In the genomic region with DNA sequence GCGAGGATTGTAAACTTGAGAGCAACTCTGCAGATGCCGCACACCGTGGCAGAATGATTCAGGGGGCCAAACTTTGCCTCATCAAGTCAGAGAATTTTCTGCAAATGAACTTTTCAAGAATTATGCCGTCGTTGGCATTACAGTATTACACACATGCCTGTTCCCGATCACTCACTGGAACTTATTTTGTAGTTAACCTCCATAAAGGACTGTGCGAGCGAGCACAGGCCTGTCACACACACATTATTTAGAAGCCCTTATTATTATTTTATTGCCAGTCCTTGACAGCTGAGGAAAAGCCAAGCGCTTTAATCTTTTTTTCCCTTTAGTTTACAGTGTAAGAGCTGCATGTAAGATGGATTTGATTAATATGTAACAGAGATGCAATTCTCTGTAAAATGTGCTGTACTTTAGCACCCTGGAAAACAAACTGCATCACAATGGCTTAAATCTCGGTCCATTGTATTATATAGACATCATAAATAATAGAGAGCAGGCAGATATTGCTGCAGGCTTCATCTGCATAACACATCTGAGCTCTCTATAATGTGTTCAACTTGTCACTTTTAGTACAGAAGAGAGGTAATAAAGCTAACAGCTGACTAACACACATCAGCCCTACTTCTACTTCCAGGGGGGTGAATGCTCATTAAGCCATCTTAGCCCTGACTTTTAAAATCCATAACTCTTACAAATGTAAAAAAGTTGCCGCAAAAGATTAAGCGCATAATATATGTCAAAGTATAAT, we compare ENCODE assay signal across 20 cellular contexts.
"Had no signal": no experiment of that assay in that cellular context is flagged by ENCODE, and none has a peak within 500 bp of the region (broad histone marks: within the 10 kb centered on the region; RNA-seq: fewer than 3 reads in every experiment).

No MANE protein-coding gene starts in this region.

- H3K9me3 Mint-ChIP-seq: activated naive CD4-positive, alpha-beta T cell treated with anti-CD3 and anti-CD28 coated beads for 36 hours; activated T-cell treated with anti-CD3 and anti-CD28 coated beads, Interleukin-2, amount 50 U/mL, for 4 hours; T-helper 1 cell treated with Interleukin-12 subunit alpha and Interleukin-12 subunit beta and Interleukin-4 antibody, amounts not matched to agents 30 μg/mL and 1 μg/mL, for 36 hours had no signal

- H3K27me3 Mint-ChIP-seq: activated CD8-positive, alpha-beta T cell treated with anti-CD3 and anti-CD28 coated beads for 36 hours; stimulated activated naive B cell treated with anti-CD40 and anti-IgM and Interleukin-4, amounts not matched to agents 10 μg/mL and 1 μg/mL and 100 μg/mL, for 72 hours had no signal

- H3K4me1 Mint-ChIP-seq: activated CD4-positive, alpha-beta T cell treated with anti-CD3 and anti-CD28 coated beads, Interleukin-2, amount 10 ng/mL, durations not matched to agents 24 days and 14 days; stimulated activated naive B cell treated with anti-CD40 and anti-IgM and Interleukin-4, amounts not matched to agents 10 μg/mL and 1 μg/mL and 100 μg/mL, for 72 hours had no signal

- H3K27ac Mint-ChIP-seq: activated CD4-positive, alpha-beta T cell treated with anti-CD3 and anti-CD28 coated beads, Interleukin-2, amount 10 ng/mL, durations not matched to agents 24 days and 14 days; activated CD8-positive, alpha-beta T cell treated with anti-CD3 and anti-CD28 coated beads for 36 hours; activated naive CD4-positive, alpha-beta T cell treated with anti-CD3 and anti-CD28 coated beads for 36 hours; stimulated activated naive B cell treated with anti-CD40 and anti-IgM and Interleukin-4, amounts not matched to agents 10 μg/mL and 1 μg/mL and 100 μg/mL, for 72 hours; T-helper 1 cell treated with Interleukin-12 subunit alpha and Interleukin-12 subunit beta and Interleukin-4 antibody, amounts not matched to agents 30 μg/mL and 1 μg/mL, for 36 hours had no signal

- H3K27me3 ChIP-seq: brain microvascular endothelial cell, colonic mucosa, gastroesophageal sphincter, heart right ventricle, upper lobe of left lung had no signal

- ATAC-seq: activated CD8-positive, alpha-beta T cell treated with anti-CD3 and anti-CD28 coated beads for 36 hours; activated T-cell treated with anti-CD3 and anti-CD28 coated beads, Interleukin-2, amount 50 U/mL, for 4 hours; gastroesophageal sphincter; heart right ventricle; left lobe of liver; right cardiac atrium; stimulated activated naive B cell treated with anti-CD40 and anti-IgM and Interleukin-4, amounts not matched to agents 10 μg/mL and 1 μg/mL and 100 μg/mL, for 72 hours had no signal

- H3K9me3 ChIP-seq: colonic mucosa, gastroesophageal sphincter, psoas muscle, thoracic aorta, upper lobe of left lung had no signal

- H3K27ac ChIP-seq: brain microvascular endothelial cell, colonic mucosa, gastroesophageal sphincter, heart right ventricle, psoas muscle, thoracic aorta, upper lobe of left lung had no signal

- H3K4me3 ChIP-seq: colonic mucosa, gastroesophageal sphincter, heart right ventricle, lung, psoas muscle, thoracic aorta, upper lobe of left lung had no signal

- H3K4me1 ChIP-seq: colonic mucosa, heart right ventricle, psoas muscle, upper lobe of left lung had no signal

- H3K4me3 Mint-ChIP-seq: activated CD4-positive, alpha-beta T cell treated with anti-CD3 and anti-CD28 coated beads, Interleukin-2, amount 10 ng/mL, durations not matched to agents 24 days and 14 days; activated CD8-positive, alpha-beta T cell treated with anti-CD3 and anti-CD28 coated beads for 36 hours; activated naive CD4-positive, alpha-beta T cell treated with anti-CD3 and anti-CD28 coated beads for 36 hours; activated T-cell treated with anti-CD3 and anti-CD28 coated beads, Interleukin-2, amount 50 U/mL, for 4 hours; stimulated activated naive B cell treated with anti-CD40 and anti-IgM and Interleukin-4, amounts not matched to agents 10 μg/mL and 1 μg/mL and 100 μg/mL, for 72 hours; T-helper 1 cell treated with Interleukin-12 subunit alpha and Interleukin-12 subunit beta and Interleukin-4 antibody, amounts not matched to agents 30 μg/mL and 1 μg/mL, for 36 hours had no signal

- DNase-seq: activated CD4-positive, alpha-beta T cell treated with anti-CD3 and anti-CD28 coated beads, Interleukin-2, amount 10 ng/mL, durations not matched to agents 24 days and 14 days; activated CD8-positive, alpha-beta T cell treated with anti-CD3 and anti-CD28 coated beads for 36 hours; activated naive CD4-positive, alpha-beta T cell treated with anti-CD3 and anti-CD28 coated beads for 36 hours; activated T-cell treated with anti-CD3 and anti-CD28 coated beads, Interleukin-2, amount 50 U/mL, for 4 hours; anterior cingulate cortex; brain microvascular endothelial cell; central memory CD4-positive, alpha-beta T cell; colonic mucosa; heart right ventricle; midbrain; psoas muscle; right cardiac atrium; stimulated activated CD4-positive, alpha-beta T cell treated with anti-CD3 and anti-CD28 coated beads, Interleukin-4, amount 100 ng/mL, for 4 hours; stimulated activated naive B cell treated with anti-CD40 and anti-IgM and Interleukin-4, amounts not matched to agents 10 μg/mL and 1 μg/mL and 100 μg/mL, for 72 hours; upper lobe of left lung had no signal

- H3K36me3 ChIP-seq: brain microvascular endothelial cell, colonic mucosa, gastroesophageal sphincter, heart right ventricle, thoracic aorta, upper lobe of left lung had no signal
